In the genomic region with DNA sequence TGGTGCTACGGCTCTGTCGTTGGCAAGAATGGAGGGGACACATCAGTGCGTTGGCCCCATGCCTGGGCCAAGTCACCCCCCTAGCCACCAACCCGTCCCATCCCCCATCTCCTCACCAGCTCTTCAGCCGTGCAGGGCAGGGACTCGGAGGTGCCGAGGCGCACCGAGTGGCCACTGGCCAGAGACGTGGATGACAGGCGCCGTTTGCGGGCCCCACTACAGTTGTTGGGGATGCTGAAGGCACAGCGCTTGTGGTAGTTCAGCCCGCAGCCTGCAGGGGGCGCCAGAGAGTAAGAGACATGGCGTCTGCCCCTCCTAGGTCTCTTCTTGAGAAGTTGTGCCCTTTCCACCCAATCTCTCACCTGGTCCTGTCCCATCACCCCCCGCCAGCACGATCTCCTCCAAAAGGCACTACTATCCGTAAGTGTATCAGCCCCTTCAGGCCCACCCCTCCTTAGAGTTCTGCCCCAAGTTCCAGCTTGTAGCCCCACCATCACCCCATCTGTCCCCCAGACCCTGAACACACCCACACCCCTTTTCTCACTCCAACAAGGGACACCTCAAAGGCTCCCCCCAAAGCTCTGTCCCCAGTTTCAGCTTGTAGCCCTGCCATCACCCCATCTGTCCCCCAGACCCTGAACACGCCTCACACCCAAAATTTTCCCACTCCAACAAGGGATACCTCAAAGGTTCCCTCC, we compare ENCODE assay signal across 8 cellular contexts. TPM values are rescaled to one million over a fixed set of nuclear protein-coding genes. Genes with fewer than 3 reads are reported as not detected.
DNase-seq lines count a peak whose midpoint lies in the region; ATAC-seq and TF ChIP-seq lines count a peak whose summit lies in the region.

No MANE protein-coding gene starts in this region.

- H3K27ac ChIP-seq in left lung: no peak overlapping the region

- H3K27me3 ChIP-seq in left lung: no peaks in the 10 kb centered on the region

- ATAC-seq in left lung (peak; percentile 92), HG02973 (IDR thresholded peaks at IDR 0.05; ENCODE audit: unreplicated experiment) (no peak)

- H3K9me3 ChIP-seq in left lung: no peaks in the 10 kb centered on the region

- no peaks in the 10 kb centered on the region for H3K9me3 Mint-ChIP-seq in brain

- H3K4me1 ChIP-seq in left lung: no peaks in the 10 kb centered on the region

- no peaks in the 10 kb centered on the region for H3K4me1 Mint-ChIP-seq in brain

- DNase-seq in D341Med (ENCODE audit: low spot score): peak; percentile 88
- peak; percentile 80 for DNase-seq in KBM-7
- DNase-seq in left lung: peak; percentile 68 to 97
- DNase-seq in stimulated activated CD4-positive, alpha-beta T cell treated with anti-CD3 and anti-CD28 coated beads, TNF-alpha, amount 100 ng/mL, for 48 hours (ENCODE audit: low read depth in 3 of 3): peak; percentile 69 to 85 (median 84)
- DNase-seq in cerebellar nuclear complex (lab: John Stamatoyannopoulos, UW): no peak

- in situ Hi-C loops in KBM-7 (cut with MboI; ENCODE audit: low pct_unique_long_range_greater_than_20kb, low sequenced_read_pairs): no loop called here

- peak overlapping the region in 2 of 5 experiments; percentile 30 to 35 for H3K27ac Mint-ChIP-seq in brain

- peaks cover 0 to 91% of the 10 kb centered on the region in 2 donors for H3K36me3 ChIP-seq in left lung

- TF ChIP-seq CTCF in WI38 (IDR thresholded peaks at IDR 0.05; ENCODE audit: low read depth, low read length) (peak; percentile 97), brain (conservative IDR thresholded peaks at IDR 0.05) (peak; percentile 71 to 87), left lung (IDR thresholded peaks at IDR 0.05) (peak; percentile 95 to 99)

- H3K27me3 Mint-ChIP-seq in brain: no peaks in the 10 kb centered on the region

- intact Hi-C loops in left lung (cut with DNase I): no loop called here

- H3K36me3 Mint-ChIP-seq in brain: peaks cover 67% of the 10 kb centered on the region

- H3K4me3 Mint-ChIP-seq in brain: no peak overlapping the region

- H3K4me3 ChIP-seq in WI38 (ENCODE audit: low read depth, low read length) (no peak overlapping the region), left lung (no peak overlapping the region)

RNA-seq across cellular contexts. Expression of gene PRKD2, which starts 12.4 kb away (rescaled TPM):
- 42.0 TPM for polyA plus RNA-seq in brain (ENCODE audit: insufficient read depth, low read depth, low replicate concordance)
- total RNA-seq in left lung: 10 to 100 TPM; 37.8 to 48.5 TPM

RNA-seq across cellular contexts. Expression of gene FKRP, which starts 41.3 kb away (rescaled TPM):
- polyA plus RNA-seq in brain (ENCODE audit: insufficient read depth, low read depth, low replicate concordance): 9.0 TPM
- 10 to 100 TPM; 18.8 to 20.9 TPM for total RNA-seq in left lung

RNA-seq across cellular contexts. Expression of gene STRN4, which starts 41.7 kb away (rescaled TPM):
- 104 TPM for polyA plus RNA-seq in brain (ENCODE audit: insufficient read depth, low read depth, low replicate concordance)
- total RNA-seq in left lung: 10 to 100 TPM; 54.2 to 73.4 TPM

RNA-seq across cellular contexts. Expression of gene DACT3, which starts 43.5 kb away (rescaled TPM):
- polyA plus RNA-seq in brain (ENCODE audit: insufficient read depth, low read depth, low replicate concordance): 27.4 TPM
- total RNA-seq in left lung: 10 to 100 TPM in 1 of 2 donors, 1 to 10 TPM in 1; 6.6 to 15.0 TPM

Comparison
In these comparisons a context has a peak if more than half of its experiments do, and no peak if none do; other contexts are left out.
1. DNase-seq: peak in D341Med (single experiment), KBM-7 (single experiment), left lung (2 of 2) and stimulated activated CD4-positive, alpha-beta T cell treated with anti-CD3 and anti-CD28 coated beads, TNF-alpha, amount 100 ng/mL, for 48 hours (3 of 3); none in cerebellar nuclear complex (0 of 2).
2. Peak in every context shown above with its lines, with median percentiles within 50 percentile points of each other: CTCF ChIP-seq.